9 cellular contexts compared by ENCODE assay signal in genomic region chr12:57110189-57111045, GRCh38. TPM values are rescaled to one million over a fixed set of nuclear protein-coding genes. Genes with fewer than 3 reads are reported as not detected.
DNase-seq lines count a peak whose midpoint lies in the region; ATAC-seq and TF ChIP-seq lines count a peak whose summit lies in the region.
"Had no signal": no experiment of that assay in that cellular context is flagged by ENCODE, and none has a peak within 500 bp of the region (broad histone marks: within the 10 kb centered on the region; RNA-seq: fewer than 3 reads in every experiment).

No MANE protein-coding gene starts in this region.

- no peaks in the 10 kb centered on the region for H3K27me3 ChIP-seq in Loucy (ENCODE audit: insufficient read depth, low read length, poor library complexity, severe bottlenecking)

- H3F3A ChIP-seq in Loucy (ENCODE audit: low read depth) = no peaks in the 10 kb centered on the region

- peak overlapping the region; percentile 67 for H2AFZ ChIP-seq in Loucy (ENCODE audit: low read length)

- peak overlapping the region; percentile 81 for H3K9ac ChIP-seq in Loucy (ENCODE audit: low read depth, low read length, poor library complexity, severe bottlenecking)

- H3K9me3 Mint-ChIP-seq in activated CD4-positive, alpha-beta T cell treated with anti-CD3 and anti-CD28 coated beads, Interleukin-2, amount 10 ng/mL, durations not matched to agents 7 days and 5 days = no peaks in the 10 kb centered on the region
- no peaks in the 10 kb centered on the region for H3K9me3 Mint-ChIP-seq in mesothelial cell of epicardium

- peak; percentile 60 for DNase-seq in COLO668 (lab: John Stamatoyannopoulos, UW; ENCODE audit: unreplicated experiment)
- DNase-seq in activated CD4-positive, alpha-beta T cell treated with anti-CD3 and anti-CD28 coated beads, Interleukin-2, amount 10 ng/mL, durations not matched to agents 7 days and 5 days = peak; percentile 73
- DNase-seq in effector CD8-positive, alpha-beta T cell (lab: John Stamatoyannopoulos, UW) = peak; percentile 66
- DNase-seq in mesothelial cell of epicardium (ENCODE audit: low spot score in 2 of 2, unreplicated experiment in 2 of 2) = peak in 1 of 2 experiments; percentile 74
- DNase-seq in stimulated activated CD8-positive, alpha-beta memory T cell treated with anti-CD3 and anti-CD28 coated beads, Interleukin-7, amount 100 ng/mL, for 48 hours (ENCODE audit: extremely low read depth in 1 of 2, low read depth in 1 of 2) = peak; percentile 56 to 84

- no peaks in the 10 kb centered on the region for H3K27me3 Mint-ChIP-seq in activated CD4-positive, alpha-beta T cell treated with anti-CD3 and anti-CD28 coated beads, Interleukin-2, amount 10 ng/mL, durations not matched to agents 7 days and 5 days
- H3K27me3 Mint-ChIP-seq in mesothelial cell of epicardium (ENCODE audit: low read depth) = no peaks in the 10 kb centered on the region

- peaks cover 54% of the 10 kb centered on the region for H3K4me1 Mint-ChIP-seq in activated CD4-positive, alpha-beta T cell treated with anti-CD3 and anti-CD28 coated beads, Interleukin-2, amount 10 ng/mL, durations not matched to agents 7 days and 5 days
- peaks cover 40% of the 10 kb centered on the region for H3K4me1 Mint-ChIP-seq in mesothelial cell of epicardium

- H3K4me3 ChIP-seq in Loucy (ENCODE audit: low read length, poor library complexity, severe bottlenecking) = peak overlapping the region; percentile 87

- ATAC-seq in GM21447 (IDR thresholded peaks at IDR 0.05; ENCODE audit: unreplicated experiment) (peak; percentile 49), HG03378 (IDR thresholded peaks at IDR 0.05; ENCODE audit: unreplicated experiment) (no peak)

- H3K36me3 ChIP-seq in Loucy (ENCODE audit: insufficient read depth, low read length) = no peaks in the 10 kb centered on the region; the same call in 1 of the 2 replicates

- no peaks in the 10 kb centered on the region for H3K9me2 ChIP-seq in Loucy (replicated peaks; ENCODE audit: low read depth, low read length)

- H3K4me3 Mint-ChIP-seq in activated CD4-positive, alpha-beta T cell treated with anti-CD3 and anti-CD28 coated beads, Interleukin-2, amount 10 ng/mL, durations not matched to agents 7 days and 5 days = peak overlapping the region; percentile 88
- peak overlapping the region; percentile 81 for H3K4me3 Mint-ChIP-seq in mesothelial cell of epicardium

- H4K20me1 ChIP-seq in Loucy (ENCODE audit: insufficient read depth, low read length, poor library complexity, severe bottlenecking) = no peaks in the 10 kb centered on the region

- peak overlapping the region; percentile 85 for H3K4me2 ChIP-seq in Loucy (ENCODE audit: low read depth, low read length, poor library complexity, severe bottlenecking)

- H3K79me2 ChIP-seq in Loucy (ENCODE audit: insufficient read depth, low read length) = peaks cover 25% of the 10 kb centered on the region; the same call in 1 of the 2 replicates

- CTCF ChIA-PET in activated CD4-positive, alpha-beta T cell treated with anti-CD3 and anti-CD28 coated beads, Interleukin-2, amount 10 ng/mL, durations not matched to agents 7 days and 5 days (lab: Charles Lee) = interaction anchor here (1.0 to 10.3 kb wide), 16 partner anchors 10 to 133 kb away, joined by 3 to 98 read pairs (median 10); partner anchors contain the start of genes LRP1, NAB2, NEMP1 and SHMT2

- POLR2A ChIA-PET in activated CD4-positive, alpha-beta T cell treated with anti-CD3 and anti-CD28 coated beads, Interleukin-2, amount 10 ng/mL, durations not matched to agents 7 days and 5 days (lab: Charles Lee) = interaction anchor here (0.5 to 2.6 kb wide), 4 partner anchors 10 to 45 kb away, joined by 3 to 19 read pairs (median 6); no protein-coding TSS in a partner anchor

- TF ChIP-seq CTCF in Loucy (conservative IDR thresholded peaks at IDR 0.05; ENCODE audit: low read length) = no peak
- TF ChIP-seq CTCF in mesothelial cell of epicardium (IDR thresholded peaks at IDR 0.05; ENCODE audit: unreplicated experiment) = no peak

- H3K9me3 ChIP-seq in Loucy (ENCODE audit: insufficient read depth, low read depth, low read length) = no peaks in the 10 kb centered on the region

- H3K4me1 ChIP-seq in Loucy (ENCODE audit: insufficient read depth, low read length, poor library complexity, severe bottlenecking) = peaks cover 17% of the 10 kb centered on the region

- H3K27ac Mint-ChIP-seq in activated CD4-positive, alpha-beta T cell treated with anti-CD3 and anti-CD28 coated beads, Interleukin-2, amount 10 ng/mL, durations not matched to agents 7 days and 5 days = peak overlapping the region; percentile 95
- H3K27ac Mint-ChIP-seq in mesothelial cell of epicardium = peak overlapping the region; percentile 97

- peaks cover 37% of the 10 kb centered on the region for H3K36me3 Mint-ChIP-seq in activated CD4-positive, alpha-beta T cell treated with anti-CD3 and anti-CD28 coated beads, Interleukin-2, amount 10 ng/mL, durations not matched to agents 7 days and 5 days (ENCODE audit: low read depth)
- peaks cover 18% of the 10 kb centered on the region for H3K36me3 Mint-ChIP-seq in mesothelial cell of epicardium

RNA-seq across cellular contexts. Expression of gene STAT6, which starts 0.7 kb away (rescaled TPM):
- total RNA-seq in activated CD4-positive, alpha-beta T cell treated with anti-CD3 and anti-CD28 coated beads, Interleukin-2, amount 10 ng/mL, durations not matched to agents 7 days and 5 days = 100 to 1,000 TPM; 239 to 242 TPM
- 151 to 167 TPM (median 160 TPM) in 3 replicates for total RNA-seq in mesothelial cell of epicardium

RNA-seq across cellular contexts. Expression of gene LRP1, which starts 17.9 kb away (rescaled TPM):
- total RNA-seq in activated CD4-positive, alpha-beta T cell treated with anti-CD3 and anti-CD28 coated beads, Interleukin-2, amount 10 ng/mL, durations not matched to agents 7 days and 5 days = under 1 TPM; 0.94 TPM
- total RNA-seq in mesothelial cell of epicardium = 229 to 253 TPM (median 243 TPM) in 3 replicates

RNA-seq across cellular contexts. Expression of gene NAB2, which starts 21.5 kb away (rescaled TPM):
- total RNA-seq in activated CD4-positive, alpha-beta T cell treated with anti-CD3 and anti-CD28 coated beads, Interleukin-2, amount 10 ng/mL, durations not matched to agents 7 days and 5 days = 1 to 10 TPM; 5.5 to 6.8 TPM
- 52.7 to 53.7 TPM (median 52.9 TPM) in 3 replicates for total RNA-seq in mesothelial cell of epicardium

RNA-seq across cellular contexts. Expression of gene NEMP1, which starts 31.8 kb away (rescaled TPM):
- 10 to 100 TPM; 50.2 to 54.3 TPM for total RNA-seq in activated CD4-positive, alpha-beta T cell treated with anti-CD3 and anti-CD28 coated beads, Interleukin-2, amount 10 ng/mL, durations not matched to agents 7 days and 5 days
- total RNA-seq in mesothelial cell of epicardium = 19.7 to 23.2 TPM (median 21.8 TPM) in 3 replicates

RNA-seq across cellular contexts. Expression of gene LRP1-AS, which starts 37.0 kb away (rescaled TPM):
- total RNA-seq in activated CD4-positive, alpha-beta T cell treated with anti-CD3 and anti-CD28 coated beads, Interleukin-2, amount 10 ng/mL, durations not matched to agents 7 days and 5 days = not detected
- total RNA-seq in mesothelial cell of epicardium = not detected in 3 replicates
- total RNA-seq: T-helper 2 cell treated with Interferon-gamma antibody and Interleukin-4, amounts not matched to agents 100 ng/mL and 5 ng/mL, for 36 hours had no signal

Comparison
In these comparisons a context has a peak if more than half of its experiments do, and no peak if none do; other contexts are left out.
1. RNA of gene LRP1, which starts 17.9 kb away (total RNA-seq): 229 to 253 TPM in mesothelial cell of epicardium; 0.94 TPM in activated CD4-positive, alpha-beta T cell treated with anti-CD3 and anti-CD28 coated beads, Interleukin-2, amount 10 ng/mL, durations not matched to agents 7 days and 5 days; every median in the first group is over 100 times any median in the second.